26 cellular contexts compared by ENCODE assay signal in the genomic region with DNA sequence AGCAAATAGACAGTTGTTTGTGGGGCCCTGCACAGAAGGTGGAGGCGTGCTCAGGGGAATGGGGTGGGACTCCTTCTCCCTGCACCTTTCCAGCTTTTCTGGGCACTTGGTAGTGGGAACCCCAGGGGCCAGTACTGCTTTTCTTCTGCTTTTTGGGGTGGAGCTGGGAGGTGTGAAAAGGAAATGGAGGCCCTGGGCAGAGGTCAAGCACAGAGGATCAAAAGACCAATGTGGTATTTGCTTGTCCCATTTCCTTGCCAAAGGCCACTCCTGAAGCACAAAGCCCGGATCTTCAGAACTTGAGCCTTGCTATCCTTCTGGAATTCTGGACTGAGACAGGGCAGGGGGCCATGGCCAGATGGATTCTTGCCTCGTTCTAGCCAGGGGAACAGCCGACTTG. TPM values are rescaled to one million over a fixed set of nuclear protein-coding genes. Genes with fewer than 3 reads are reported as not detected.
"Had no signal": no experiment of that assay in that cellular context is flagged by ENCODE, and none has a peak within 500 bp of the region (broad histone marks: within the 10 kb centered on the region; RNA-seq: fewer than 3 reads in every experiment).

No MANE protein-coding gene starts in this region.

- H3K4me1 ChIP-seq: ascending aorta had no signal

- H3K4me1 Mint-ChIP-seq: activated naive CD8-positive, alpha-beta T cell treated with anti-CD3 and anti-CD28 coated beads, Interleukin-2, amount 50 U/mL, for 24 hours; brain; T-helper 17 cell had no signal

- H3K36me3 ChIP-seq: ascending aorta, Peyer's patch had no signal

- H3K4me3 Mint-ChIP-seq: activated CD8-positive, alpha-beta T cell treated with anti-CD3 and anti-CD28 coated beads, Interleukin-2, amount 10 ng/mL, durations not matched to agents 7 days and 5 days; activated naive CD8-positive, alpha-beta T cell treated with anti-CD3 and anti-CD28 coated beads, Interleukin-2, amount 50 U/mL, for 24 hours; brain; T-helper 17 cell; WTC11 had no signal

- ATAC-seq: activated CD8-positive, alpha-beta T cell treated with anti-CD3 and anti-CD28 coated beads, Interleukin-2, amount 10 ng/mL, durations not matched to agents 7 days and 5 days; activated naive CD4-positive, alpha-beta T cell treated with anti-CD3 and anti-CD28 coated beads, Interleukin-2, amount 50 U/mL, for 72 hours; activated naive CD8-positive, alpha-beta T cell treated with anti-CD3 and anti-CD28 coated beads, Interleukin-2, amount 50 U/mL, for 24 hours; T-helper 17 cell; WTC11 had no signal

- H3K36me3 Mint-ChIP-seq: activated naive CD4-positive, alpha-beta T cell treated with anti-CD3 and anti-CD28 coated beads, Interleukin-2, amount 50 U/mL, for 72 hours; brain; WTC11 had no signal

- H3K9me3 Mint-ChIP-seq: activated naive CD4-positive, alpha-beta T cell treated with anti-CD3 and anti-CD28 coated beads, Interleukin-2, amount 50 U/mL, for 72 hours; activated naive CD8-positive, alpha-beta T cell treated with anti-CD3 and anti-CD28 coated beads, Interleukin-2, amount 50 U/mL, for 24 hours; brain had no signal

- H3K4me3 ChIP-seq: ascending aorta, Peyer's patch had no signal

- H3K27ac Mint-ChIP-seq: activated CD8-positive, alpha-beta T cell treated with anti-CD3 and anti-CD28 coated beads, Interleukin-2, amount 10 ng/mL, durations not matched to agents 7 days and 5 days; activated naive CD4-positive, alpha-beta T cell treated with anti-CD3 and anti-CD28 coated beads, Interleukin-2, amount 50 U/mL, for 72 hours; activated naive CD8-positive, alpha-beta T cell treated with anti-CD3 and anti-CD28 coated beads, Interleukin-2, amount 50 U/mL, for 24 hours; brain; T-helper 17 cell; WTC11 had no signal

- H3K27me3 ChIP-seq: ascending aorta, Peyer's patch had no signal

- H3K9me3 ChIP-seq: ascending aorta, Peyer's patch had no signal

- DNase-seq: activated CD4-positive, alpha-beta T cell treated with anti-CD3 and anti-CD28 coated beads for 48 hours; activated CD4-positive, alpha-beta T cell treated with anti-CD3 and anti-CD28 coated beads, Interleukin-2, amount 50 U/mL, for 4 hours; activated CD4-positive, CD25-positive, alpha-beta regulatory T cell treated with anti-CD3 and anti-CD28 coated beads, Interleukin-2, amount 50 U/mL, for 72 hours; activated CD8-positive, alpha-beta memory T cell treated with anti-CD3 and anti-CD28 coated beads, Interleukin-2, amount 50 U/mL, for 48 hours; activated CD8-positive, alpha-beta T cell treated with anti-CD3 and anti-CD28 coated beads, Interleukin-2, amount 10 ng/mL, durations not matched to agents 7 days and 5 days; activated naive CD4-positive, alpha-beta T cell treated with Interleukin-2 at 50 U/mL for 16 hours; activated naive CD8-positive, alpha-beta T cell treated with anti-CD3 and anti-CD28 coated beads, Interleukin-2, amount 50 U/mL, for 24 hours; activated T-cell treated with anti-CD3 and anti-CD28 coated beads, Interleukin-2, amount 50 U/mL, for 1 hour; amniotic stem cell; Kasumi-1; KBM-7; NCI-H1105 treated with DMSO at 0.1 percent for 48 hours; NCI-H1436 treated with DMSO at 0.1 percent for 48 hours; NCI-H187; NCI-H2081; NCI-H510A treated with DMSO at 0.1 percent for 48 hours; NCI-H69; Right ventricle myocardium superior; T-helper 17 cell; T-helper 9 cell had no signal

- H3K27ac ChIP-seq: ascending aorta, RWPE1 had no signal

RNA-seq across cellular contexts. Expression of gene ADRA2A, which starts 26.4 kb away (rescaled TPM):
- total RNA-seq: activated CD8-positive, alpha-beta T cell treated with anti-CD3 and anti-CD28 coated beads, Interleukin-2, amount 10 ng/mL, durations not matched to agents 7 days and 5 days; activated naive CD4-positive, alpha-beta T cell treated with anti-CD3 and anti-CD28 coated beads, Interleukin-2, amount 50 U/mL, for 72 hours had no signal
